Comparison of ENCODE assay signal across 13 cellular contexts in genomic region chr9:93464876-93465275, GRCh38. TPM values are rescaled to one million over a fixed set of nuclear protein-coding genes. Genes with fewer than 3 reads are reported as not detected.
DNase-seq lines count a peak whose midpoint lies in the region; ATAC-seq and TF ChIP-seq lines count a peak whose summit lies in the region.
"Had no signal": no experiment of that assay in that cellular context is flagged by ENCODE, and none has a peak within 500 bp of the region (broad histone marks: within the 10 kb centered on the region; RNA-seq: fewer than 3 reads in every experiment).

No MANE protein-coding gene starts in this region.

- H3K36me3 ChIP-seq in left ventricle myocardium inferior (no peaks in the 10 kb centered on the region), SU-DHL-6 (ENCODE audit: low read length) (no peaks in the 10 kb centered on the region), iPS-18a (ENCODE audit: control insufficient read depth, low read depth, low read length) (no peaks in the 10 kb centered on the region), sigmoid colon (no peaks in the 10 kb centered on the region)
- H3K36me3 ChIP-seq: heart right ventricle, thoracic aorta had no signal

- peak overlapping the region; percentile 13 for H3K27ac ChIP-seq in left ventricle myocardium inferior (replicated peaks)
- peak overlapping the region; percentile 70 for H3K27ac ChIP-seq in SU-DHL-6 (ENCODE audit: low read depth, low read length)
- no peak overlapping the region for H3K27ac ChIP-seq in iPS-18a (ENCODE audit: low read length)
- H3K27ac ChIP-seq in sigmoid colon: peak overlapping the region in 2 of 4 donors; percentile 23 to 46

- H3K79me2 ChIP-seq in SU-DHL-6 (ENCODE audit: insufficient read depth, low read length): peaks cover 100% of the 10 kb centered on the region

- H3K9me3 ChIP-seq in left ventricle myocardium inferior (replicated peaks) (no peaks in the 10 kb centered on the region), SU-DHL-6 (ENCODE audit: insufficient read depth, low read length) (no peaks in the 10 kb centered on the region), iPS-18a (ENCODE audit: control insufficient read depth, low read depth, low read length) (no peaks in the 10 kb centered on the region), sigmoid colon (no peaks in the 10 kb centered on the region)
- H3K9me3 ChIP-seq: heart right ventricle, thoracic aorta had no signal

- H3K9me2 ChIP-seq in SU-DHL-6 (replicated peaks; ENCODE audit: insufficient read depth, low read length): no peaks in the 10 kb centered on the region

- no peak overlapping the region for H3K4me3 Mint-ChIP-seq in type B pancreatic cell
- H3K4me3 Mint-ChIP-seq: nephron had no signal

- no peaks in the 10 kb centered on the region for H3K27me3 Mint-ChIP-seq in type B pancreatic cell

- 0 out of 2 replicates have a peak, but pooled peaks cover 5% of the 10 kb centered on the region for H4K20me1 ChIP-seq in SU-DHL-6 (ENCODE audit: low read depth, low read length)

- TF ChIP-seq EP300 in sigmoid colon (IDR thresholded peaks at IDR 0.05): no peak

- H3K9me3 Mint-ChIP-seq in type B pancreatic cell: no peaks in the 10 kb centered on the region
- H3K9me3 Mint-ChIP-seq: nephron had no signal

- H3K4me2 ChIP-seq in SU-DHL-6 (ENCODE audit: low read depth, low read length, poor library complexity, severe bottlenecking): peak overlapping the region; percentile 62

- intact Hi-C loops in left ventricle myocardium inferior (cut with micrococcal nuclease): no loop called here
- intact Hi-C loops in Right ventricle myocardium inferior (cut with DNase I): no loop called here
- intact Hi-C loops in Right ventricle myocardium superior (cut with DNase I): no loop called here
- intact Hi-C loops in sigmoid colon (cut with DNase I): no loop called here

- peak overlapping the region; percentile 71 for H3K27ac Mint-ChIP-seq in type B pancreatic cell

- TF ChIP-seq POLR2A in sigmoid colon (IDR thresholded peaks at IDR 0.05): no peak

- 69 to 76% methylated on average over 2 of the region's 2 CpGs for WGBS in sigmoid colon, 2 donors

- H3K9ac ChIP-seq in SU-DHL-6 (ENCODE audit: low read length): no peak overlapping the region
- no peak overlapping the region for H3K9ac ChIP-seq in iPS-18a (ENCODE audit: low read length)

- DNase-seq in left ventricle myocardium inferior (no peak), Right ventricle myocardium inferior (ENCODE audit: missing footprints) (no peak), type B pancreatic cell (ENCODE audit: extremely low spot score, unreplicated experiment) (no peak), Right ventricle myocardium superior (no peak), sigmoid colon (no peak)
- DNase-seq: caudate nucleus, heart right ventricle, NCI-H1417 had no signal

- peaks cover 4% of the 10 kb centered on the region for H3K36me3 Mint-ChIP-seq in type B pancreatic cell

- no peak for TF ChIP-seq CTCF in left ventricle myocardium inferior (IDR thresholded peaks at IDR 0.05; ENCODE audit: borderline replicate concordance)
- TF ChIP-seq CTCF in SU-DHL-6 (IDR thresholded peaks at IDR 0.05; ENCODE audit: insufficient read depth, low read length, poor library complexity, severe bottlenecking): no peak
- TF ChIP-seq CTCF in type B pancreatic cell (conservative IDR thresholded peaks at IDR 0.05): no peak
- no peak for TF ChIP-seq CTCF in sigmoid colon (IDR thresholded peaks at IDR 0.05)

- no peak for ATAC-seq in Right ventricle myocardium inferior
- no peak for ATAC-seq in GM18502 (IDR thresholded peaks at IDR 0.05; ENCODE audit: poor library complexity, unreplicated experiment)
- ATAC-seq in Right ventricle myocardium superior (ENCODE audit: poor library complexity): no peak
- ATAC-seq: heart right ventricle had no signal

- H2AFZ ChIP-seq in SU-DHL-6 (ENCODE audit: low read depth, low read length, severe bottlenecking): no peak overlapping the region

- H3K4me1 Mint-ChIP-seq in type B pancreatic cell (ENCODE audit: unreplicated experiment): peaks cover 72% of the 10 kb centered on the region

- H3K4me1 ChIP-seq in left ventricle myocardium inferior (peaks cover 94% of the 10 kb centered on the region), iPS-18a (ENCODE audit: control insufficient read depth, low read depth, low read length) (peaks cover 45% of the 10 kb centered on the region), sigmoid colon (peaks cover 0 to 79% (median 63%) of the 10 kb centered on the region in 4 donors)

- H3F3A ChIP-seq in SU-DHL-6 (ENCODE audit: insufficient read depth): peaks cover 11% of the 10 kb centered on the region; the same call in 1 of the 2 replicates

- no peaks in the 10 kb centered on the region for H3K27me3 ChIP-seq in left ventricle myocardium inferior (ENCODE audit: low read depth)
- no peaks in the 10 kb centered on the region for H3K27me3 ChIP-seq in SU-DHL-6 (ENCODE audit: low read length)
- H3K27me3 ChIP-seq in iPS-18a (ENCODE audit: control insufficient read depth, insufficient read depth, low read length): no peaks in the 10 kb centered on the region
- no peaks in the 10 kb centered on the region for H3K27me3 ChIP-seq in sigmoid colon
- H3K27me3 ChIP-seq: heart right ventricle had no signal

- H3K4me3 ChIP-seq in left ventricle myocardium inferior: no peak overlapping the region
- no peak overlapping the region for H3K4me3 ChIP-seq in SU-DHL-6 (ENCODE audit: insufficient read depth, low read length, poor library complexity, severe bottlenecking)
- peak overlapping the region; percentile 3 for H3K4me3 ChIP-seq in iPS-18a (ENCODE audit: low read length)
- no peak overlapping the region for H3K4me3 ChIP-seq in sigmoid colon
- H3K4me3 ChIP-seq: heart right ventricle, thoracic aorta had no signal

RNA-seq across cellular contexts. Expression of gene FAM120AOS, which starts 11.5 kb away (rescaled TPM):
- total RNA-seq in left ventricle myocardium inferior (27.3 TPM), Right ventricle myocardium inferior (28.4 TPM), type B pancreatic cell (ENCODE audit: low replicate concordance) (42.1 and 46.7 TPM in 2 replicates), Right ventricle myocardium superior (28.8 TPM), sigmoid colon (10 to 100 TPM; 53.5 to 64.9 (median 61.6) TPM)
- polyA plus RNA-seq in sigmoid colon: 10 to 100 TPM; 50.3 to 86.5 (median 82.9) TPM

RNA-seq across cellular contexts. Expression of gene FAM120A, which starts 13.4 kb away (rescaled TPM):
- total RNA-seq in left ventricle myocardium inferior: 104 TPM
- total RNA-seq in Right ventricle myocardium inferior: 94.1 TPM
- 72.5 and 89.4 TPM in 2 replicates for total RNA-seq in type B pancreatic cell (ENCODE audit: low replicate concordance)
- 83.4 TPM for total RNA-seq in Right ventricle myocardium superior
- total RNA-seq in sigmoid colon: 100 to 1,000 TPM in 1 of 4 donors, 10 to 100 TPM in 3; 59.9 to 102 (median 65.1) TPM
- 100 to 1,000 TPM in 1 of 3 donors, 10 to 100 TPM in 2; 61.9 to 106 (median 85.3) TPM for polyA plus RNA-seq in sigmoid colon
